Comparison of ENCODE assay signal across 8 cellular contexts in genomic region chr12:114912811-114913210, GRCh38.
"Had no signal": no experiment of that assay in that cellular context is flagged by ENCODE, and none has a peak within 500 bp of the region (broad histone marks: within the 10 kb centered on the region; RNA-seq: fewer than 3 reads in every experiment).

No MANE protein-coding gene starts in this region.

- DNase-seq: GM23248, GOT3, H7, H9, HCEC 1CT, HFFc6 had no signal

- H3K9me3 ChIP-seq: HAP-1 had no signal

- H3K36me3 ChIP-seq: HAP-1 had no signal

- H3K27ac ChIP-seq: GM23248 had no signal

- H3K4me3 ChIP-seq: GM23248, GM23338, HAP-1 had no signal

- H3K4me1 ChIP-seq: HAP-1 had no signal
